Comparison of ENCODE assay signal across 18 cellular contexts in genomic region chr17:72989074-72989610, GRCh38.
A peak's percentile ranks its signal among the peaks of the same experiment; 100 is the strongest.
DNase-seq lines count a peak whose midpoint lies in the region; ATAC-seq lines count a peak whose summit lies in the region.
"Had no signal": no experiment of that assay in that cellular context is flagged by ENCODE, and none has a peak within 500 bp of the region (broad histone marks: within the 10 kb centered on the region; RNA-seq: fewer than 3 reads in every experiment).

No MANE protein-coding gene starts in this region.

- H3K27me3 ChIP-seq in layer of hippocampus (ENCODE audit: control insufficient read depth, insufficient read depth, low read length): no peaks in the 10 kb centered on the region
- H3K27me3 ChIP-seq: BLaER1, SJCRH30 had no signal

- DNase-seq in HCEC 1CT (peak; percentile 50), pons (ENCODE audit: low spot score) (peak; percentile 78), NCI-H446 (lab: John Stamatoyannopoulos, UW) (no peak)
- DNase-seq in activated CD8-positive, alpha-beta memory T cell treated with anti-CD3 and anti-CD28 coated beads for 24 hours: no peak
- no peak for DNase-seq in stimulated activated CD4-positive, alpha-beta T cell treated with anti-CD3 and anti-CD28 coated beads, Interleukin-1b, Interleukin-23, amount 100 ng/mL, for 48 hours
- DNase-seq: CD4-positive, CD25-positive, alpha-beta regulatory T cell; Karpas-422; NCI-H1105 treated with DMSO at 0.1 percent for 48 hours; NCI-H2029; NCI-H446 treated with DMSO at 0.1 percent for 48 hours; NCI-H526; PC-9; SJCRH30 had no signal

- no peak for ATAC-seq in activated CD4-positive, CD25-positive, alpha-beta regulatory T cell treated with anti-CD3 and anti-CD28 coated beads, Interleukin-2, amount 50 U/mL, for 24 hours
- ATAC-seq: Right ventricle myocardium inferior had no signal

- H3K27ac ChIP-seq in cingulate gyrus (ENCODE audit: low read depth, low read length) (peak overlapping the region; percentile 34), layer of hippocampus (ENCODE audit: low read depth, low read length) (peak overlapping the region; percentile 69)
- H3K27ac ChIP-seq: BLaER1, PC-9, SJCRH30 had no signal

Comparison
In these comparisons a context has a peak if more than half of its experiments do, and no peak if none do; other contexts are left out.
1. DNase-seq: peak in HCEC 1CT (single experiment) and pons (single experiment); none in activated CD8-positive, alpha-beta memory T cell treated with anti-CD3 and anti-CD28 coated beads for 24 hours (single experiment), stimulated activated CD4-positive, alpha-beta T cell treated with anti-CD3 and anti-CD28 coated beads, Interleukin-1b, Interleukin-23, amount 100 ng/mL, for 48 hours (single experiment) and NCI-H446 (0 of 2).